In genomic region chr20:253447-253846, GRCh38 we compare ENCODE assay signal across 6 cellular contexts. TPM values are rescaled to one million over a fixed set of nuclear protein-coding genes. Genes with fewer than 3 reads are reported as not detected.
"Had no signal": no experiment of that assay in that cellular context is flagged by ENCODE, and none has a peak within 500 bp of the region (broad histone marks: within the 10 kb centered on the region; RNA-seq: fewer than 3 reads in every experiment).

No MANE protein-coding gene starts in this region.

RNA-seq across cellular contexts. Expression of gene DEFB132, which starts 4.1 kb away (rescaled TPM):
- total RNA-seq: H4, H7, HepG2, HFFc6, HT1080 had no signal
- polyA plus RNA-seq: HepG2, IgD-negative memory B cell had no signal

RNA-seq across cellular contexts. Expression of gene DEFB129, which starts 26.4 kb away (rescaled TPM):
- total RNA-seq: H4, H7, HepG2, HFFc6, HT1080 had no signal
- polyA plus RNA-seq: HepG2, IgD-negative memory B cell had no signal
